Comparison of ENCODE assay signal across 14 cellular contexts in the genomic region with DNA sequence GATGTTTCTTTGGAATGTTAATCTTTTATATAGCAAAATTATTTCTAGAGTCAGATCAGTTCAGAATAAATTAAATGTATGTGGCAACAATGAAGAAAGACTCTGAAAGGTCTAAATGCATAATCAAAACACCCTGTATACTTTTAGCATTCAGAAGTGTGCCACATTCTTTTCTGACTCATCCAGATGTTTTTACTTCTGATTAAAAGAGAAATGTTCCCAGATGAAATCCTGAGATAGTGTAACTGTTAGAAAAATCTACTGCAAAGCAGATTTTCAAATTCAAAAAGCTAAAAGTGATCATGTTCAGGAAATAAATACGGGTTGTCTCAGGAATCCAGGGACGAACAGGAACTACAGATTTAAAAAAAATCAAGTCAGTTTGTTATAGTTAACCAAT.
"Had no signal": no experiment of that assay in that cellular context is flagged by ENCODE, and none has a peak within 500 bp of the region (broad histone marks: within the 10 kb centered on the region; RNA-seq: fewer than 3 reads in every experiment).

No MANE protein-coding gene starts in this region.

- H3K27ac ChIP-seq: gastroesophageal sphincter, heart left ventricle, left lung, psoas muscle had no signal

- H3K9me3 ChIP-seq: gastroesophageal sphincter, heart left ventricle, left lung, psoas muscle had no signal

- ATAC-seq: activated T-cell treated with anti-CD3 and anti-CD28 coated beads, Interleukin-2, amount 50 U/mL, for 4 hours; effector memory CD8-positive, alpha-beta T cell; gastroesophageal sphincter; psoas muscle; right cardiac atrium; stimulated activated naive CD8-positive, alpha-beta T cell treated with anti-CD3 and anti-CD28 coated beads, Interleukin-15, amount 100 ng/mL, for 72 hours had no signal

- H3K27me3 Mint-ChIP-seq: effector memory CD8-positive, alpha-beta T cell; stimulated activated naive CD8-positive, alpha-beta T cell treated with anti-CD3 and anti-CD28 coated beads, Interleukin-15, amount 100 ng/mL, for 72 hours had no signal

- H3K27me3 ChIP-seq: gastroesophageal sphincter, heart left ventricle, left lung had no signal

- H3K27ac Mint-ChIP-seq: activated naive CD4-positive, alpha-beta T cell treated with anti-CD3 and anti-CD28 coated beads for 36 hours; effector memory CD8-positive, alpha-beta T cell; stimulated activated naive CD8-positive, alpha-beta T cell treated with anti-CD3 and anti-CD28 coated beads, Interleukin-15, amount 100 ng/mL, for 72 hours; T-helper 1 cell treated with Interleukin-12 subunit alpha and Interleukin-12 subunit beta and Interleukin-4 antibody, amounts not matched to agents 30 μg/mL and 1 μg/mL, for 36 hours had no signal

- H3K4me3 ChIP-seq: gastroesophageal sphincter, heart left ventricle, left lung, psoas muscle had no signal

- H3K4me1 ChIP-seq: gastroesophageal sphincter, heart left ventricle, left lung, psoas muscle had no signal

- H3K4me3 Mint-ChIP-seq: activated naive CD4-positive, alpha-beta T cell treated with anti-CD3 and anti-CD28 coated beads for 36 hours; activated T-cell treated with anti-CD3 and anti-CD28 coated beads, Interleukin-2, amount 50 U/mL, for 4 hours; effector memory CD8-positive, alpha-beta T cell; stimulated activated naive CD8-positive, alpha-beta T cell treated with anti-CD3 and anti-CD28 coated beads, Interleukin-15, amount 100 ng/mL, for 72 hours; T-helper 1 cell treated with Interleukin-12 subunit alpha and Interleukin-12 subunit beta and Interleukin-4 antibody, amounts not matched to agents 30 μg/mL and 1 μg/mL, for 36 hours had no signal

- DNase-seq: activated CD4-positive, alpha-beta T cell treated with anti-CD3 and anti-CD28 coated beads, Interleukin-2, amount 50 U/mL, for 1 hour; activated CD8-positive, alpha-beta memory T cell treated with anti-CD3 and anti-CD28 coated beads, Interleukin-2, amount 50 U/mL, for 4 hours; activated naive CD4-positive, alpha-beta T cell treated with anti-CD3 and anti-CD28 coated beads for 36 hours; activated T-cell treated with anti-CD3 and anti-CD28 coated beads, Interleukin-2, amount 50 U/mL, for 4 hours; effector memory CD8-positive, alpha-beta T cell; left lung; psoas muscle; small intestine; stimulated activated CD4-positive, alpha-beta T cell treated with anti-CD3 and anti-CD28 coated beads, Interleukin-4, amount 100 ng/mL, for 1 hour; stimulated activated naive CD8-positive, alpha-beta T cell treated with anti-CD3 and anti-CD28 coated beads, Interleukin-15, amount 100 ng/mL, for 72 hours had no signal

- H3K9me3 Mint-ChIP-seq: activated naive CD4-positive, alpha-beta T cell treated with anti-CD3 and anti-CD28 coated beads for 36 hours; activated T-cell treated with anti-CD3 and anti-CD28 coated beads, Interleukin-2, amount 50 U/mL, for 4 hours; effector memory CD8-positive, alpha-beta T cell; stimulated activated naive CD8-positive, alpha-beta T cell treated with anti-CD3 and anti-CD28 coated beads, Interleukin-15, amount 100 ng/mL, for 72 hours; T-helper 1 cell treated with Interleukin-12 subunit alpha and Interleukin-12 subunit beta and Interleukin-4 antibody, amounts not matched to agents 30 μg/mL and 1 μg/mL, for 36 hours had no signal

- H3K4me1 Mint-ChIP-seq: stimulated activated naive CD8-positive, alpha-beta T cell treated with anti-CD3 and anti-CD28 coated beads, Interleukin-15, amount 100 ng/mL, for 72 hours had no signal

- H3K36me3 ChIP-seq: gastroesophageal sphincter, heart left ventricle, left lung had no signal
